7 cellular contexts compared by ENCODE assay signal in the genomic region with DNA sequence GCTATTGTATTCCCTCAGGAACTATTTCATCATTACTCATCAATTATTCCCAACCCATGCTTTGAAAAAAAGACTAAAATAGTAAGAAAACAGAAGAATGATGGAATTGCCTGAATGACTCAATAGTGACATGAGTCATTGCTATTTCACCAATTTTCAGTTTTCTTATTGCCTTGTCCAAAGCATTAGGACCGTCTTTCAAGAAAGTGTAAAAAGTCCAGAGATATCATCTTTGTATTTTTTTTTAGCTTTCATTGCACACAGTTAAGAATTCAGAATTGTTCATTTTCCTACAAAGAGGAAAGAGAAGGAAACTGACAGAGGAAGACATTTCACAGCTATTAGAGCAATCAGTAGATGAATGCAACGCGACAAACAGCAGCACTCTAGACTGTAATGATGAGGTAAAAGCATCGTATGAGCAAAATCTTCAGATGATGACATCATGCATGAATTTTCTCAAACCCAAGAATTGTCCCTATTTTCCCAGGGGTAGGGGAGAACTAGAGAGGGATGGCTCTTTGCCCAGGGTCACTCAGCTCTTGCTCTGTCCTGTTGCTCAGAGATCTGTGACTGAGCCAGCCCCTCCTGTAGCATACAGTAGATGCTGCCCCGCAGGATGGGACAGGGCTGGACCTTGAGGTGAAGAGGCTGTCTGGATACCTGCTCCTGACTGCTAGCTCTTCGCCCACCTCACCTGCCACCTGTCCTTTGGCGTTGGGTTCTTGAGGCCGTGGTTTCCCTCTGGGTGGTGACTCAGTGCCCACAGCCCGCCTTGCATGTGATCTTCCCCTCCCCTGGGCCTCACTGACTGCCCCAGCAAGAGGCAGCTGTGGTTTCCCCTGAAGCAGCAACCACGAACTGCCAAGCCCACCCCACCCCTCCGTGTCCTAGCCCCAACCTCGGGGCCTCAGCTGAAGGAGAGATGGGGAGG.
DNase-seq lines count a peak whose midpoint lies in the region; ATAC-seq and TF ChIP-seq lines count a peak whose summit lies in the region.

No MANE protein-coding gene starts in this region.

- peaks cover 12% of the 10 kb centered on the region for H3K36me3 Mint-ChIP-seq in activated naive CD4-positive, alpha-beta T cell treated with anti-CD3 and anti-CD28 coated beads, Interleukin-2, amount 10 ng/mL, durations not matched to agents 7 days and 5 days
- peaks cover 4% of the 10 kb centered on the region for H3K36me3 Mint-ChIP-seq in stimulated activated naive CD8-positive, alpha-beta T cell treated with anti-CD3 and anti-CD28 coated beads, Interleukin-15, Interleukin-2, amounts not matched to agents 100 ng/mL and 50 ng/mL, for 24 hours (ENCODE audit: low read depth)
- H3K36me3 Mint-ChIP-seq in Caco-2 (ENCODE audit: insufficient read depth, unreplicated experiment) = peaks cover 8% of the 10 kb centered on the region

- H3K9me3 ChIP-seq in right lobe of liver (no peaks in the 10 kb centered on the region), Caco-2 (0 out of 2 replicates have a peak, but pooled peaks cover 5% of the 10 kb centered on the region)

- TF ChIP-seq CTCF in right lobe of liver (IDR thresholded peaks at IDR 0.05) (no peak), Caco-2 (IDR thresholded peaks at IDR 0.05; ENCODE audit: insufficient read depth in 1 of 2, low read depth in 1 of 2, low read length in 1 of 2, severe bottlenecking in 1 of 2, unreplicated experiment in 1 of 2) (no peak)

- no TSS peak for BruUV-seq in Caco-2 (replicated peaks; lab: Mats Ljungman, UMichigan)

- H3K27ac Mint-ChIP-seq in activated naive CD4-positive, alpha-beta T cell treated with anti-CD3 and anti-CD28 coated beads, Interleukin-2, amount 10 ng/mL, durations not matched to agents 7 days and 5 days = peak overlapping the region; percentile 71
- peak overlapping the region; percentile 83 for H3K27ac Mint-ChIP-seq in stimulated activated naive CD8-positive, alpha-beta T cell treated with anti-CD3 and anti-CD28 coated beads, Interleukin-15, Interleukin-2, amounts not matched to agents 100 ng/mL and 50 ng/mL, for 24 hours
- no peak overlapping the region for H3K27ac Mint-ChIP-seq in Caco-2 (ENCODE audit: unreplicated experiment)

- POLR2A ChIA-PET in Caco-2 (lab: Charles Lee) = interaction anchor here (0.6 kb wide), 2 partner anchors 88 to 158 kb away, joined by 5 to 6 read pairs; no protein-coding TSS in a partner anchor

- H3K27me3 ChIP-seq in right lobe of liver = no peaks in the 10 kb centered on the region
- no peaks in the 10 kb centered on the region for H3K27me3 ChIP-seq in Caco-2 (replicated peaks; ENCODE audit: control insufficient read depth, insufficient read depth, low read length)

- peaks cover 56% of the 10 kb centered on the region for H3K27me3 Mint-ChIP-seq in activated naive CD4-positive, alpha-beta T cell treated with anti-CD3 and anti-CD28 coated beads, Interleukin-2, amount 10 ng/mL, durations not matched to agents 7 days and 5 days
- peaks cover 29% of the 10 kb centered on the region for H3K27me3 Mint-ChIP-seq in stimulated activated naive CD8-positive, alpha-beta T cell treated with anti-CD3 and anti-CD28 coated beads, Interleukin-15, Interleukin-2, amounts not matched to agents 100 ng/mL and 50 ng/mL, for 24 hours
- H3K27me3 Mint-ChIP-seq in Caco-2 (ENCODE audit: insufficient read depth, unreplicated experiment) = no peaks in the 10 kb centered on the region

- H3K4me3 ChIP-seq in right lobe of liver (no peak overlapping the region), Caco-2 (ENCODE audit: low read depth, low read length) (no peak overlapping the region)

- H3K4me3 Mint-ChIP-seq in activated naive CD4-positive, alpha-beta T cell treated with anti-CD3 and anti-CD28 coated beads, Interleukin-2, amount 10 ng/mL, durations not matched to agents 7 days and 5 days = peak overlapping the region; percentile 16
- peak overlapping the region; percentile 59 for H3K4me3 Mint-ChIP-seq in stimulated activated naive CD8-positive, alpha-beta T cell treated with anti-CD3 and anti-CD28 coated beads, Interleukin-15, Interleukin-2, amounts not matched to agents 100 ng/mL and 50 ng/mL, for 24 hours
- H3K4me3 Mint-ChIP-seq in Caco-2 (ENCODE audit: unreplicated experiment) = no peak overlapping the region

- peak; percentile 16 to 40 (median 35) for ATAC-seq in right lobe of liver

- 50% methylated on average over 7 of the region's 12 CpGs for WGBS in right lobe of liver (ENCODE audit: insufficient coverage, low coverage, low lambda C conversion rate, missing lambda C conversion rate)

- H3K36me3 ChIP-seq in right lobe of liver (no peaks in the 10 kb centered on the region), Caco-2 (ENCODE audit: control insufficient read depth, insufficient read depth, low read length) (no peaks in the 10 kb centered on the region)

- H3K27ac ChIP-seq in right lobe of liver = no peak overlapping the region

- no peaks in the 10 kb centered on the region for H3K4me1 ChIP-seq in right lobe of liver
- peaks cover 19% of the 10 kb centered on the region for H3K4me1 ChIP-seq in Caco-2

- intact Hi-C loops in right lobe of liver (cut with DNase I) = no loop called here
- intact Hi-C loops in Caco-2 (cut with micrococcal nuclease; ENCODE audit: unreplicated experiment) = no loop called here

- H3K4me1 Mint-ChIP-seq in activated naive CD4-positive, alpha-beta T cell treated with anti-CD3 and anti-CD28 coated beads, Interleukin-2, amount 10 ng/mL, durations not matched to agents 7 days and 5 days = peaks cover 45% of the 10 kb centered on the region
- H3K4me1 Mint-ChIP-seq in stimulated activated naive CD8-positive, alpha-beta T cell treated with anti-CD3 and anti-CD28 coated beads, Interleukin-15, Interleukin-2, amounts not matched to agents 100 ng/mL and 50 ng/mL, for 24 hours (ENCODE audit: low read depth) = peaks cover 67% of the 10 kb centered on the region
- H3K4me1 Mint-ChIP-seq in Caco-2 (ENCODE audit: low read depth, unreplicated experiment) = peaks cover 20% of the 10 kb centered on the region

- TF ChIP-seq POLR2A in right lobe of liver (IDR thresholded peaks at IDR 0.05) = no peak

- CTCF ChIA-PET in activated naive CD4-positive, alpha-beta T cell treated with anti-CD3 and anti-CD28 coated beads, Interleukin-2, amount 10 ng/mL, durations not matched to agents 7 days and 5 days (lab: Charles Lee) = interaction anchor here (0.7 to 2.6 kb wide), 6 partner anchors 34 to 336 kb away, joined by 3 to 10 read pairs (median 3); partner anchors contain the start of gene C15orf39
- CTCF ChIA-PET in Caco-2 (lab: Charles Lee) = no interaction called here

- H3K9me3 Mint-ChIP-seq in activated naive CD4-positive, alpha-beta T cell treated with anti-CD3 and anti-CD28 coated beads, Interleukin-2, amount 10 ng/mL, durations not matched to agents 7 days and 5 days = peaks cover 11% of the 10 kb centered on the region
- H3K9me3 Mint-ChIP-seq in stimulated activated naive CD8-positive, alpha-beta T cell treated with anti-CD3 and anti-CD28 coated beads, Interleukin-15, Interleukin-2, amounts not matched to agents 100 ng/mL and 50 ng/mL, for 24 hours = peaks cover 8% of the 10 kb centered on the region
- peaks cover 7% of the 10 kb centered on the region for H3K9me3 Mint-ChIP-seq in Caco-2 (ENCODE audit: unreplicated experiment)

- DNase-seq in HCEC 1CT (peak; percentile 89), SIG-M5 treated with dmso at 0.1 percent for 504 hours (lab: John Stamatoyannopoulos, UW; ENCODE audit: unreplicated experiment) (peak; percentile 91), right lobe of liver (peak in 2 of 3 donors; percentile 40 to 55), DMS114 treated with DMSO at 0.1 percent for 48 hours (lab: John Stamatoyannopoulos, UW; ENCODE audit: unreplicated experiment) (no peak), Caco-2 (no peak)
- DNase-seq in activated naive CD4-positive, alpha-beta T cell treated with anti-CD3 and anti-CD28 coated beads, Interleukin-2, amount 10 ng/mL, durations not matched to agents 7 days and 5 days = peak; percentile 73

Comparison
In these comparisons a context has a peak if more than half of its experiments do, and no peak if none do; other contexts are left out.
1. DNase-seq: peak in HCEC 1CT (single experiment), SIG-M5 treated with dmso at 0.1 percent for 504 hours (single experiment), activated naive CD4-positive, alpha-beta T cell treated with anti-CD3 and anti-CD28 coated beads, Interleukin-2, amount 10 ng/mL, durations not matched to agents 7 days and 5 days (single experiment) and right lobe of liver (2 of 3); none in DMS114 treated with DMSO at 0.1 percent for 48 hours (single experiment) and Caco-2 (0 of 2).